25 cellular contexts compared by ENCODE assay signal in genomic region chr2:84821806-84822205, GRCh38. TPM values are rescaled to one million over a fixed set of nuclear protein-coding genes. Genes with fewer than 3 reads are reported as not detected.
"Had no signal": no experiment of that assay in that cellular context is flagged by ENCODE, and none has a peak within 500 bp of the region (broad histone marks: within the 10 kb centered on the region; RNA-seq: fewer than 3 reads in every experiment).

No MANE protein-coding gene starts in this region.

- DNase-seq: activated CD4-positive, alpha-beta memory T cell treated with anti-CD3 and anti-CD28 coated beads for 36 hours; activated effector memory CD4-positive, alpha-beta T cell treated with Interleukin-2 at 50 U/mL for 16 hours; activated naive CD4-positive, alpha-beta T cell treated with anti-CD3 and anti-CD28 coated beads for 36 hours; activated T-cell treated with anti-CD3 and anti-CD28 coated beads, Interleukin-2, amount 50 U/mL, for 48 hours; anterior cingulate cortex; body of pancreas; effector CD4-positive, alpha-beta T cell; foreskin keratinocyte; left colon; lower lobe of right lung; mesendoderm; mucosa of descending colon; retina; spleen; stimulated activated CD4-positive, alpha-beta T cell treated with anti-CD3 and anti-CD28 coated beads, Interleukin-4, amount 100 ng/mL, for 24 hours; stimulated activated naive CD4-positive, alpha-beta T cell treated with Interleukin-2 at 50 U/mL for 16 hours had no signal

- H3K27ac Mint-ChIP-seq: activated CD4-positive, alpha-beta memory T cell treated with anti-CD3 and anti-CD28 coated beads for 36 hours; activated naive CD4-positive, alpha-beta T cell treated with anti-CD3 and anti-CD28 coated beads for 36 hours; dendritic cell treated with granulocyte-macrophage colony-stimulating factor and Interleukin-4, amounts not matched to agents 40 ng/mL and 50 ng/mL, for 4 days; progenitor cell of endocrine pancreas; T-helper 2 cell treated with Interferon-gamma antibody and Interleukin-4, amounts not matched to agents 5 μg/mL and 100 μg/mL, for 36 hours had no signal

- H3K9me3 ChIP-seq: body of pancreas, lower lobe of right lung, mucosa of descending colon, spleen, thoracic aorta, upper lobe of left lung had no signal

- H3K27ac ChIP-seq: body of pancreas, cardiac muscle cell, foreskin keratinocyte, lower lobe of right lung, spleen, thoracic aorta, upper lobe of left lung had no signal

- H3K4me3 ChIP-seq: body of pancreas, cardiac muscle cell, lower lobe of right lung, mucosa of descending colon, spleen, thoracic aorta, upper lobe of left lung had no signal

- H3K27me3 ChIP-seq: body of pancreas, cardiac muscle cell, foreskin keratinocyte, spleen, upper lobe of left lung had no signal

- H3K9me3 Mint-ChIP-seq: activated CD4-positive, alpha-beta memory T cell treated with anti-CD3 and anti-CD28 coated beads for 36 hours; activated naive CD4-positive, alpha-beta T cell treated with anti-CD3 and anti-CD28 coated beads for 36 hours; neural crest cell; T-helper 2 cell treated with Interferon-gamma antibody and Interleukin-4, amounts not matched to agents 5 μg/mL and 100 μg/mL, for 36 hours had no signal

- FAIRE-seq: keratinocyte, TTC549 had no signal

- H3K4me1 Mint-ChIP-seq: neural crest cell had no signal

- H3K36me3 ChIP-seq: cardiac muscle cell, lower lobe of right lung, spleen, thoracic aorta, upper lobe of left lung had no signal

- ATAC-seq: body of pancreas, foreskin keratinocyte, left colon, lower lobe of right lung, mucosa of descending colon had no signal

- H3K4me3 Mint-ChIP-seq: activated CD4-positive, alpha-beta memory T cell treated with anti-CD3 and anti-CD28 coated beads for 36 hours; activated naive CD4-positive, alpha-beta T cell treated with anti-CD3 and anti-CD28 coated beads for 36 hours; dendritic cell treated with granulocyte-macrophage colony-stimulating factor and Interleukin-4, amounts not matched to agents 40 ng/mL and 50 ng/mL, for 4 days; neural crest cell; T-helper 2 cell treated with Interferon-gamma antibody and Interleukin-4, amounts not matched to agents 5 μg/mL and 100 μg/mL, for 36 hours had no signal

- H3K4me1 ChIP-seq: body of pancreas, foreskin keratinocyte, lower lobe of right lung, upper lobe of left lung had no signal

- H3K36me3 Mint-ChIP-seq: activated CD4-positive, alpha-beta memory T cell treated with anti-CD3 and anti-CD28 coated beads for 36 hours had no signal

- H3K27me3 Mint-ChIP-seq: activated CD4-positive, alpha-beta memory T cell treated with anti-CD3 and anti-CD28 coated beads for 36 hours; dendritic cell treated with granulocyte-macrophage colony-stimulating factor and Interleukin-4, amounts not matched to agents 40 ng/mL and 50 ng/mL, for 4 days; progenitor cell of endocrine pancreas had no signal

RNA-seq across cellular contexts. Expression of gene TRABD2A, which starts 59.1 kb away (rescaled TPM):
- total RNA-seq: cardiac muscle cell had no signal
